10 cellular contexts compared by ENCODE assay signal in genomic region chr19:35613574-35613973, GRCh38. TPM values are rescaled to one million over a fixed set of nuclear protein-coding genes. Genes with fewer than 3 reads are reported as not detected.
A peak's percentile ranks its signal among the peaks of the same experiment; 100 is the strongest.
DNase-seq lines count a peak whose midpoint lies in the region; ATAC-seq, FAIRE-seq and TF ChIP-seq lines count a peak whose summit lies in the region.
"Had no signal": no experiment of that assay in that cellular context is flagged by ENCODE, and none has a peak within 500 bp of the region (broad histone marks: within the 10 kb centered on the region; RNA-seq: fewer than 3 reads in every experiment).

No MANE protein-coding gene starts in this region.

- peaks cover 28% of the 10 kb centered on the region for H3K4me1 Mint-ChIP-seq in activated CD4-positive, alpha-beta T cell treated with anti-CD3 and anti-CD28 coated beads, Interleukin-2, amount 10 ng/mL, durations not matched to agents 24 days and 14 days

- H3F3A ChIP-seq in MM.1S (ENCODE audit: insufficient read depth, low read length), result no peaks in the 10 kb centered on the region

- no peak overlapping the region for H2AFZ ChIP-seq in MM.1S (ENCODE audit: low read length)
- no peak overlapping the region for H2AFZ ChIP-seq in mammary epithelial cell (ENCODE audit: low read depth, low read length)
- H2AFZ ChIP-seq in osteoblast (ENCODE audit: low read length), result no peak overlapping the region

- peak overlapping the region; percentile 92 for H3K27ac Mint-ChIP-seq in activated CD4-positive, alpha-beta T cell treated with anti-CD3 and anti-CD28 coated beads, Interleukin-2, amount 10 ng/mL, durations not matched to agents 24 days and 14 days

- H3K27me3 ChIP-seq in MM.1S (replicated peaks; ENCODE audit: insufficient read depth, low read length), result no peaks in the 10 kb centered on the region
- no peaks in the 10 kb centered on the region for H3K27me3 ChIP-seq in mammary epithelial cell (ENCODE audit: insufficient read depth, low read length)
- H3K27me3 ChIP-seq in osteoblast (ENCODE audit: insufficient read depth, low read length), result no peaks in the 10 kb centered on the region

- no peaks in the 10 kb centered on the region for H3K27me3 Mint-ChIP-seq in activated CD4-positive, alpha-beta T cell treated with anti-CD3 and anti-CD28 coated beads, Interleukin-2, amount 10 ng/mL, durations not matched to agents 24 days and 14 days

- H3K4me3 Mint-ChIP-seq in activated CD4-positive, alpha-beta T cell treated with anti-CD3 and anti-CD28 coated beads, Interleukin-2, amount 10 ng/mL, durations not matched to agents 24 days and 14 days, result peak overlapping the region; percentile 89

- H3K36me3 Mint-ChIP-seq in activated CD4-positive, alpha-beta T cell treated with anti-CD3 and anti-CD28 coated beads, Interleukin-2, amount 10 ng/mL, durations not matched to agents 24 days and 14 days (ENCODE audit: low read depth), result peaks cover 13% of the 10 kb centered on the region

- no peak for ATAC-seq in HG02678 (IDR thresholded peaks at IDR 0.05; ENCODE audit: unreplicated experiment)
- no peak for ATAC-seq in GM21717 (IDR thresholded peaks at IDR 0.05; ENCODE audit: unreplicated experiment)

- no peak for FAIRE-seq in RCC 7860 (lab: Jason Lieb, UNC)
- FAIRE-seq: small intestine had no signal

- H3K4me2 ChIP-seq in MM.1S (ENCODE audit: low read depth, low read length) (peak overlapping the region; percentile 76; the same call in 1 of the 2 replicates), mammary epithelial cell (ENCODE audit: insufficient read depth, low read depth, low read length) (no peak overlapping the region), osteoblast (ENCODE audit: insufficient read depth, low read length) (peak overlapping the region; percentile 98)

- H4K20me1 ChIP-seq in MM.1S (ENCODE audit: insufficient read depth, low read length), result no peaks in the 10 kb centered on the region
- H4K20me1 ChIP-seq in mammary epithelial cell (ENCODE audit: insufficient read depth, low read length), result no peaks in the 10 kb centered on the region
- H4K20me1 ChIP-seq in osteoblast (ENCODE audit: insufficient read depth, low read length), result no peaks in the 10 kb centered on the region

- dilution Hi-C loops in mammary epithelial cell (cut with HindIII; ENCODE audit: low sequenced_read_pairs), result no loop called here

- TF ChIP-seq CTCF in MM.1S (IDR thresholded peaks at IDR 0.05; ENCODE audit: low read length), result no peak
- TF ChIP-seq CTCF in mammary epithelial cell (conservative IDR thresholded peaks at IDR 0.05 in 1 of 2, IDR thresholded peaks at IDR 0.05 in 1 of 2; ENCODE audit: extremely low read depth in 1 of 2, insufficient read depth in 1 of 2, low read depth in 1 of 2, low read length in 2 of 2), result no peak
- no peak for TF ChIP-seq CTCF in osteoblast (IDR thresholded peaks at IDR 0.05; ENCODE audit: extremely low read depth, low read depth, low read length)

- 67% methylated on average over 1 of the region's 1 CpG for WGBS in mammary epithelial cell (ENCODE audit: low coverage, missing lambda C conversion rate)

- H3K36me3 ChIP-seq in MM.1S (replicated peaks; ENCODE audit: insufficient read depth, low read length), result no peaks in the 10 kb centered on the region
- no peaks in the 10 kb centered on the region for H3K36me3 ChIP-seq in mammary epithelial cell (ENCODE audit: insufficient read depth, low read length)
- peaks cover 6% of the 10 kb centered on the region for H3K36me3 ChIP-seq in osteoblast (ENCODE audit: insufficient read depth, low read length)

- H3K9me3 Mint-ChIP-seq in activated CD4-positive, alpha-beta T cell treated with anti-CD3 and anti-CD28 coated beads, Interleukin-2, amount 10 ng/mL, durations not matched to agents 24 days and 14 days, result peaks cover 2% of the 10 kb centered on the region

- no peak overlapping the region for H3K4me3 ChIP-seq in MM.1S (ENCODE audit: low read length)
- H3K4me3 ChIP-seq in mammary epithelial cell (replicated peaks in 1 of 3; ENCODE audit: insufficient read depth in 1 of 3, low read depth in 2 of 3, low read length in 3 of 3), result no peak overlapping the region
- H3K4me3 ChIP-seq in osteoblast (ENCODE audit: insufficient read depth, low read length), result no peak overlapping the region

- CTCF ChIA-PET in mammary epithelial cell (lab: Charles Lee; ENCODE audit: low non-redundant PET), result interaction anchor here (0.6 kb wide), 1 partner anchor 43 kb away, joined by 6 read pairs; no protein-coding TSS in a partner anchor

- BruUV-seq in mammary epithelial cell (replicated peaks; lab: Mats Ljungman, UMichigan), result TSS peak; percentile 35

- peaks cover 5% of the 10 kb centered on the region for H3K79me2 ChIP-seq in MM.1S (ENCODE audit: low read length)
- H3K79me2 ChIP-seq in mammary epithelial cell (ENCODE audit: insufficient read depth, low read length), result peaks cover 5% of the 10 kb centered on the region
- H3K79me2 ChIP-seq in osteoblast (ENCODE audit: insufficient read depth, low read length), result peaks cover 2% of the 10 kb centered on the region

- H3K9me3 ChIP-seq in MM.1S (replicated peaks; ENCODE audit: insufficient read depth, low read length) (no peaks in the 10 kb centered on the region), mammary epithelial cell (replicated peaks; ENCODE audit: insufficient read depth, low read length) (no peaks in the 10 kb centered on the region), osteoblast (ENCODE audit: low read depth, low read length) (no peaks in the 10 kb centered on the region)

- peaks cover 16% of the 10 kb centered on the region for H3K4me1 ChIP-seq in MM.1S (ENCODE audit: low read length)
- H3K4me1 ChIP-seq in mammary epithelial cell (ENCODE audit: insufficient read depth, low read length), result peaks cover 4% of the 10 kb centered on the region
- H3K4me1 ChIP-seq in osteoblast (ENCODE audit: insufficient read depth, low read length), result peaks cover 5% of the 10 kb centered on the region

- no peaks in the 10 kb centered on the region for H3K9me2 ChIP-seq in MM.1S (replicated peaks; ENCODE audit: insufficient read depth, low read length)

- H3K9ac ChIP-seq in MM.1S (ENCODE audit: low read length), result no peak overlapping the region; the same call in 1 of the 2 replicates
- H3K9ac ChIP-seq in mammary epithelial cell (ENCODE audit: insufficient read depth, low read length), result no peak overlapping the region

- intact Hi-C loops in activated CD4-positive, alpha-beta T cell treated with anti-CD3 and anti-CD28 coated beads, Interleukin-2, amount 10 ng/mL, durations not matched to agents 24 days and 14 days (cut with micrococcal nuclease), result loop anchor here (2.0 kb wide), 1 partner anchor 35 kb away; the partner anchor contains the start of gene COX6B1
- intact Hi-C loops in mammary epithelial cell (cut with micrococcal nuclease), result loop anchor here (5.0 kb wide), 1 partner anchor 66 kb away; the partner anchor contains the start of gene TMEM147

- DNase-seq in activated CD4-positive, alpha-beta T cell treated with anti-CD3 and anti-CD28 coated beads, Interleukin-2, amount 10 ng/mL, durations not matched to agents 24 days and 14 days, result peak; percentile 56
- no peak for DNase-seq in activated CD4-positive, alpha-beta T cell treated with anti-CD3 and anti-CD28 coated beads for 1 hour
- DNase-seq in MM.1S (no peak), mammary epithelial cell (no peak), osteoblast (ENCODE audit: insufficient read length, low spot score, missing footprints) (no peak), RCC 7860 (ENCODE audit: low spot score) (no peak)
- DNase-seq: small intestine had no signal

- in situ Hi-C loops in mammary epithelial cell (cut with MboI; ENCODE audit: low sequenced_read_pairs in 2 of 2), result no loop called here

- no peak overlapping the region for H3K27ac ChIP-seq in MM.1S (ENCODE audit: low read length)
- H3K27ac ChIP-seq in mammary epithelial cell (ENCODE audit: insufficient read depth, low read depth, low read length), result no peak overlapping the region
- no peak overlapping the region for H3K27ac ChIP-seq in osteoblast (ENCODE audit: low read depth, low read length)

RNA-seq across cellular contexts. Expression of gene HAUS5, which starts 1.0 kb away (rescaled TPM):
- 45.8 TPM in 2 replicates for total RNA-seq in activated CD4-positive, alpha-beta T cell treated with anti-CD3 and anti-CD28 coated beads, Interleukin-2, amount 10 ng/mL, durations not matched to agents 24 days and 14 days
- total RNA-seq in mammary epithelial cell, result 10 to 100 TPM in 1 of 2 donors, 1 to 10 TPM in 1; 6.5 to 28.0 TPM
- 8.6 TPM for polyA plus RNA-seq in mammary epithelial cell
- 57.3 TPM for polyA minus RNA-seq in mammary epithelial cell
- total RNA-seq in osteoblast, result 3.2 and 4.7 TPM in 2 replicates

RNA-seq across cellular contexts. Expression of gene RBM42, which starts 15.3 kb away (rescaled TPM):
- 114 and 115 TPM in 2 replicates for total RNA-seq in activated CD4-positive, alpha-beta T cell treated with anti-CD3 and anti-CD28 coated beads, Interleukin-2, amount 10 ng/mL, durations not matched to agents 24 days and 14 days
- total RNA-seq in mammary epithelial cell (10 to 100 TPM; 40.2 to 78.5 TPM), osteoblast (36.2 and 45.2 TPM in 2 replicates)
- polyA plus RNA-seq in mammary epithelial cell, result 49.1 TPM
- polyA minus RNA-seq in mammary epithelial cell, result 35.3 TPM

RNA-seq across cellular contexts. Expression of gene PMIS2, which starts 27.6 kb away (rescaled TPM):
- total RNA-seq in activated CD4-positive, alpha-beta T cell treated with anti-CD3 and anti-CD28 coated beads, Interleukin-2, amount 10 ng/mL, durations not matched to agents 24 days and 14 days, result not detected in 2 replicates
- total RNA-seq in mammary epithelial cell, result not detected
- not detected for polyA plus RNA-seq in mammary epithelial cell
- polyA minus RNA-seq in mammary epithelial cell, result not detected
- total RNA-seq in osteoblast, result not detected in 2 replicates
- total RNA-seq: M059J had no signal
- polyA plus RNA-seq: small intestine had no signal

RNA-seq across cellular contexts. Expression of gene ETV2, which starts 28.0 kb away (rescaled TPM):
- total RNA-seq in activated CD4-positive, alpha-beta T cell treated with anti-CD3 and anti-CD28 coated beads, Interleukin-2, amount 10 ng/mL, durations not matched to agents 24 days and 14 days, result 0.93 and 1.1 TPM in 2 replicates
- total RNA-seq in mammary epithelial cell, result under 1 TPM in 1 of 2 donors, not detected in 1; 0.99 TPM
- 0.37 TPM for polyA plus RNA-seq in mammary epithelial cell
- polyA minus RNA-seq in mammary epithelial cell, result not detected
- 0.29 and 0.36 TPM in 2 replicates for total RNA-seq in osteoblast

RNA-seq across cellular contexts. Expression of gene COX6B1, which starts 34.5 kb away (rescaled TPM):
- total RNA-seq in activated CD4-positive, alpha-beta T cell treated with anti-CD3 and anti-CD28 coated beads, Interleukin-2, amount 10 ng/mL, durations not matched to agents 24 days and 14 days, result 451 and 472 TPM in 2 replicates
- total RNA-seq in mammary epithelial cell, result 100 to 1,000 TPM; 201 to 275 TPM
- polyA plus RNA-seq in mammary epithelial cell, result 708 TPM
- 258 TPM for polyA minus RNA-seq in mammary epithelial cell
- total RNA-seq in osteoblast, result 123 and 185 TPM in 2 replicates
